8 cellular contexts compared by ENCODE assay signal in the genomic region with DNA sequence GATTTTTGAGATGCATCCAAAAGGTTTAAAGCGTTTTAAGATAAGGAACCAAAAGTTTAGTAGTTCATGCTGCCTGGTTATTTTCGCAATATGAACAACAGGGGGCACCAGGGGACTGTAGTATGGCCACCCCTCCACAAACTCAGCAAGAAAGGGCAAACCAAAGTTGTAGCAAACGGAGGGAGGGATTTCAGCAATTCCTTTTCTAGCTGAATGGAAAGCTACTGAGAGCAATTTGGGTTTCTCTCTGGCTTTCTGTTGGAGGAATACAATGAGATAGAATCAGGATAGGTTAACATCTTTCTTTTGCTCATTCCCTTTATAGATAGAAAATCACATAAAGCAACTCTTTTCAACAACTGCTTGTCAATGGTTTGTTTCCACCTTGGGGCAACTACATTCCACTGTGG.
DNase-seq lines count a peak whose midpoint lies in the region; ATAC-seq and TF ChIP-seq lines count a peak whose summit lies in the region.

No MANE protein-coding gene starts in this region.

- POLR2A ChIA-PET in HEK293T (lab: Yijun Ruan, JAX): no interaction called here

- H3K4me1 Mint-ChIP-seq in Calu3 (ENCODE audit: low read depth, unreplicated experiment) (no peaks in the 10 kb centered on the region), memory B cell (peaks cover 38% of the 10 kb centered on the region)

- H3K27ac Mint-ChIP-seq in Calu3 (ENCODE audit: unreplicated experiment): no peak overlapping the region
- peak overlapping the region; percentile 36 for H3K27ac Mint-ChIP-seq in memory B cell

- no peak overlapping the region for H3K4me3 Mint-ChIP-seq in Calu3 (ENCODE audit: low read depth, unreplicated experiment)
- no peak overlapping the region for H3K4me3 Mint-ChIP-seq in memory B cell

- CTCF ChIA-PET in Calu3 (lab: Charles Lee): interaction anchor here (1.6 kb wide), 1 partner anchor 872 kb away, joined by 6 read pairs; no protein-coding TSS in a partner anchor
- CTCF ChIA-PET in HEK293T (lab: Yijun Ruan, JAX): interaction anchor here (0.6 to 0.7 kb wide), 2 partner anchors 496 to 545 kb away, joined by 3 read pairs; no protein-coding TSS in a partner anchor

- ATAC-seq in memory B cell (ENCODE audit: low read depth): peak; percentile 40
- no peak for ATAC-seq in HG02884 (IDR thresholded peaks at IDR 0.05; ENCODE audit: unreplicated experiment)

- intact Hi-C loops in Calu3 (cut with micrococcal nuclease; ENCODE audit: unreplicated experiment): loop anchor here (1.0 to 10.0 kb wide), 9 partner anchors 121 to 1607 kb away; a partner anchor contains a TSS

- peak; percentile 57 for TF ChIP-seq CTCF in Calu3 (IDR thresholded peaks at IDR 0.05; ENCODE audit: unreplicated experiment)

- H3K27me3 Mint-ChIP-seq in Calu3 (ENCODE audit: unreplicated experiment) (peaks cover 49% of the 10 kb centered on the region), memory B cell (no peaks in the 10 kb centered on the region)

- no TSS peak for BruUV-seq in Calu3 (replicated peaks; lab: Mats Ljungman, UMichigan)

- H3K9me3 Mint-ChIP-seq in Calu3 (ENCODE audit: low read depth, unreplicated experiment) (no peaks in the 10 kb centered on the region), memory B cell (no peaks in the 10 kb centered on the region)

- DNase-seq in Calu3: peak; percentile 72
- peak; percentile 67 for DNase-seq in HEK293T (ENCODE audit: extremely low spot score)
- peak; percentile 61 for DNase-seq in NCI-H345 (lab: John Stamatoyannopoulos, UW)
- DNase-seq in activated CD4-positive, alpha-beta T cell treated with anti-CD3 and anti-CD28 coated beads for 24 hours (ENCODE audit: low read depth in 2 of 2): peak; percentile 33 to 35
- peak; percentile 27 for DNase-seq in effector CD4-positive, alpha-beta T cell
- peak; percentile 44 to 68 for DNase-seq in memory B cell (ENCODE audit: low spot score in 2 of 2)
- DNase-seq in stimulated activated CD8-positive, alpha-beta memory T cell treated with anti-CD3 and anti-CD28 coated beads, Interleukin-4, amount 100 ng/mL, for 24 hours (ENCODE audit: low read depth): peak; percentile 4

- H3K36me3 Mint-ChIP-seq in Calu3 (ENCODE audit: insufficient read depth, unreplicated experiment): no peaks in the 10 kb centered on the region
- peaks cover 5% of the 10 kb centered on the region for H3K36me3 Mint-ChIP-seq in memory B cell

TF ChIP-seq in HEK293T, 16 proteins besides CTCF, POLR2A, EP300 and RAD21:
- TF ChIP-seq SUZ12 (IDR thresholded peaks at IDR 0.05) (no peak), TARDBP (IDR thresholded peaks at IDR 0.05) (no peak), L3MBTL2 (conservative IDR thresholded peaks at IDR 0.05) (no peak), FOXK2 (IDR thresholded peaks at IDR 0.05) (no peak), FOXA1 (IDR thresholded peaks at IDR 0.05) (no peak)

Comparison
In these comparisons a context has a peak if more than half of its experiments do, and no peak if none do; other contexts are left out.
1. DNase-seq: peak in every context shown above with its lines; median percentile 72 in Calu3; 67 in HEK293T; 61 in NCI-H345; 56 in memory B cell; 34 in activated CD4-positive, alpha-beta T cell treated with anti-CD3 and anti-CD28 coated beads for 24 hours; 27 in effector CD4-positive, alpha-beta T cell; 4 in stimulated activated CD8-positive, alpha-beta memory T cell treated with anti-CD3 and anti-CD28 coated beads, Interleukin-4, amount 100 ng/mL, for 24 hours.